17 cellular contexts compared by ENCODE assay signal in the genomic region with DNA sequence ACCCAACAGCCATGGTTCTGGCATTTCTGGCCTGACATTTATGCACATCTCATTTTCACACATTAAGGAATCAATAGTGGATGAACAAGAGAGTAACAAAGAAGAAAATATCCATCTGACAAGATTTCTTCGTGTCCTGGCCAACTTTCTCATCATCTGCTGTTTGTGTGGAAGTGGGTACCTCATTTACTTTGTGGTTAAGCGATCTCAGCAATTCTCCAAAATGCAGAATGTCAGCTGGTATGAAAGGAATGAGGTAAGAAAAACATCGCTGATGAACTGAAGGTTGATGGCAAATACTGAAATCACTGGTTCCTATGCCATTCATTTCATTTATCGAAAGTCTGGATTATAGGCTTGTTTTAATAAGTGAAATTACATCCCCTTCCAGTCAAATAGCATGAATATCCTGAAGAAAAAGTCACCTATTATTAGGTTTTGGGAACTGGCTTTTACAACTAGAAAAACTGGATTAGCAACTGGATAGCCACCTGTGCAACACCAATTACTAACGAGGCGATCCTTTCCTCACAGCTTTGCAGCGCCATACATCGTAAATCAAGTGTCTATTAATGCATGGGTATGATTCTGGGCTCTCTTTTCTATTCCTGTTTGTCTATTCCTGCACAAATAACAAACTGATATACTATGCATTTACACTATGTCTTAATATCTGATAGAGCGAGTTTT. TPM values are rescaled to one million over a fixed set of nuclear protein-coding genes. Genes with fewer than 3 reads are reported as not detected.
DNase-seq lines count a peak whose midpoint lies in the region.
"Had no signal": no experiment of that assay in that cellular context is flagged by ENCODE, and none has a peak within 500 bp of the region (broad histone marks: within the 10 kb centered on the region; RNA-seq: fewer than 3 reads in every experiment).

No MANE protein-coding gene starts in this region.

- no peak overlapping the region for H3K4me2 ChIP-seq in mesenchymal stem cell (ENCODE audit: low read length, poor library complexity, severe bottlenecking)

- H2AK5ac ChIP-seq in mesenchymal stem cell (ENCODE audit: low read length, severe bottlenecking) = no peak overlapping the region

- no peak overlapping the region for H2AFZ ChIP-seq in mesenchymal stem cell (ENCODE audit: low read depth, low read length)

- H3K4me1 Mint-ChIP-seq in activated T-helper 1 cell treated with anti-CD3 and anti-CD28 coated beads, Interleukin-12 subunit alpha, Interleukin-12 subunit beta, Interleukin-2, Interleukin-4 antibody, amounts not matched to agents 30 ng/mL and 10 ng/mL and 1 ng/mL, durations not matched to agents 14 hours and 24 hours and 36 hours (ENCODE audit: low read depth) = no peaks in the 10 kb centered on the region
- H3K4me1 Mint-ChIP-seq: activated naive CD8-positive, alpha-beta T cell treated with anti-CD3 and anti-CD28 coated beads for 36 hours; CD8-positive, alpha-beta memory T cell; naive thymus-derived CD8-positive, alpha-beta T cell had no signal

- H2BK15ac ChIP-seq in mesenchymal stem cell (ENCODE audit: low read depth, poor library complexity, severe bottlenecking) = no peak overlapping the region

- no peaks in the 10 kb centered on the region for H3K79me1 ChIP-seq in mesenchymal stem cell (replicated peaks; ENCODE audit: low read length, poor library complexity, severe bottlenecking)

- H3K4ac ChIP-seq in mesenchymal stem cell (ENCODE audit: low read depth in 1 of 2, low read length in 2 of 2) = no peak overlapping the region

- no peak overlapping the region for H3K23ac ChIP-seq in mesenchymal stem cell (ENCODE audit: low read length in 2 of 2)

- peaks cover 14% of the 10 kb centered on the region for H3K27me3 Mint-ChIP-seq in activated T-helper 1 cell treated with anti-CD3 and anti-CD28 coated beads, Interleukin-12 subunit alpha, Interleukin-12 subunit beta, Interleukin-2, Interleukin-4 antibody, amounts not matched to agents 30 ng/mL and 10 ng/mL and 1 ng/mL, durations not matched to agents 14 hours and 24 hours and 36 hours (ENCODE audit: insufficient read depth)

- H3K4me3 Mint-ChIP-seq in activated T-helper 1 cell treated with anti-CD3 and anti-CD28 coated beads, Interleukin-12 subunit alpha, Interleukin-12 subunit beta, Interleukin-2, Interleukin-4 antibody, amounts not matched to agents 30 ng/mL and 10 ng/mL and 1 ng/mL, durations not matched to agents 14 hours and 24 hours and 36 hours = no peak overlapping the region
- H3K4me3 Mint-ChIP-seq: activated naive CD8-positive, alpha-beta T cell treated with anti-CD3 and anti-CD28 coated beads for 36 hours; CD8-positive, alpha-beta memory T cell; HFFc6; naive thymus-derived CD8-positive, alpha-beta T cell had no signal

- H3K36me3 ChIP-seq in adipocyte (ENCODE audit: control insufficient read depth, insufficient read depth, low read length, severe bottlenecking) = no peaks in the 10 kb centered on the region
- H3K36me3 ChIP-seq in mesenchymal stem cell (ENCODE audit: control insufficient read depth in 1 of 2, insufficient read depth in 2 of 2, low read depth in 1 of 2, low read length in 2 of 2) = no peaks in the 10 kb centered on the region
- H3K36me3 ChIP-seq: upper lobe of right lung had no signal

- H2BK12ac ChIP-seq in mesenchymal stem cell (ENCODE audit: low read length in 2 of 2) = no peak overlapping the region

- H3K4me3 ChIP-seq in adipocyte (ENCODE audit: low read length) (no peak overlapping the region), mesenchymal stem cell (ENCODE audit: insufficient read depth in 1 of 2, low read depth in 1 of 2, low read length in 2 of 2) (no peak overlapping the region)
- H3K4me3 ChIP-seq: upper lobe of right lung had no signal

- intact Hi-C loops in activated T-helper 1 cell treated with anti-CD3 and anti-CD28 coated beads, Interleukin-12 subunit alpha, Interleukin-12 subunit beta, Interleukin-2, Interleukin-4 antibody, amounts not matched to agents 30 ng/mL and 10 ng/mL and 1 ng/mL, durations not matched to agents 14 hours and 24 hours and 36 hours (cut with micrococcal nuclease) = no loop called here

- no peak overlapping the region for H2BK120ac ChIP-seq in mesenchymal stem cell (ENCODE audit: low read depth, low read length)

- H3K4me1 ChIP-seq in adipocyte (ENCODE audit: control insufficient read depth, insufficient read depth, low read length) (peaks cover 5% of the 10 kb centered on the region), mesenchymal stem cell (ENCODE audit: control insufficient read depth, insufficient read depth, low read depth, low read length) (peaks cover 4% of the 10 kb centered on the region)
- H3K4me1 ChIP-seq: upper lobe of right lung had no signal

- peak overlapping the region; percentile 30 for H3K27ac ChIP-seq in mesenchymal stem cell (ENCODE audit: low read length, poor library complexity, severe bottlenecking)
- H3K27ac ChIP-seq: HL-60, upper lobe of right lung had no signal

- H4K8ac ChIP-seq in mesenchymal stem cell (ENCODE audit: low read length) = no peak overlapping the region

- DNase-seq in DMS53 (lab: John Stamatoyannopoulos, UW) = peak; percentile 33
- no peak for DNase-seq in DMS53 treated with DMSO at 0.1 percent for 48 hours (lab: John Stamatoyannopoulos, UW; ENCODE audit: unreplicated experiment)
- peak; percentile 47 for DNase-seq in NCI-H1105 treated with DMSO at 0.1 percent for 48 hours (lab: John Stamatoyannopoulos, UW)
- peak; percentile 52 for DNase-seq in adipocyte (ENCODE audit: low read depth)
- DNase-seq in mesenchymal stem cell = no peak
- no peak for DNase-seq in ureter (ENCODE audit: low spot score)
- DNase-seq in activated T-helper 1 cell treated with anti-CD3 and anti-CD28 coated beads, Interleukin-12 subunit alpha, Interleukin-12 subunit beta, Interleukin-2, Interleukin-4 antibody, amounts not matched to agents 30 ng/mL and 10 ng/mL and 1 ng/mL, durations not matched to agents 14 hours and 24 hours and 36 hours (ENCODE audit: low spot score) = no peak
- DNase-seq in NCI-H2081 (lab: John Stamatoyannopoulos, UW) = no peak
- DNase-seq: activated naive CD8-positive, alpha-beta T cell treated with anti-CD3 and anti-CD28 coated beads for 36 hours; CD8-positive, alpha-beta memory T cell; HFFc6; left colon; naive thymus-derived CD8-positive, alpha-beta T cell; NCI-H345; right cardiac atrium; upper lobe of right lung had no signal

- no peaks in the 10 kb centered on the region for H3K27me3 ChIP-seq in adipocyte (replicated peaks; ENCODE audit: control insufficient read depth, insufficient read depth, low read length)
- H3K27me3 ChIP-seq in mesenchymal stem cell (ENCODE audit: control insufficient read depth in 1 of 2, insufficient read depth in 1 of 2, low read length in 2 of 2) = no peaks in the 10 kb centered on the region
- H3K27me3 ChIP-seq: upper lobe of right lung had no signal

- no peak overlapping the region for H4K91ac ChIP-seq in mesenchymal stem cell (ENCODE audit: low read length)

- H3K9ac ChIP-seq in adipocyte (ENCODE audit: low read length) (no peak overlapping the region), mesenchymal stem cell (ENCODE audit: low read length) (no peak overlapping the region)

- peaks cover 21% of the 10 kb centered on the region for H3K9me3 Mint-ChIP-seq in activated T-helper 1 cell treated with anti-CD3 and anti-CD28 coated beads, Interleukin-12 subunit alpha, Interleukin-12 subunit beta, Interleukin-2, Interleukin-4 antibody, amounts not matched to agents 30 ng/mL and 10 ng/mL and 1 ng/mL, durations not matched to agents 14 hours and 24 hours and 36 hours

- peaks cover under 1% of the 10 kb centered on the region for H3K36me3 Mint-ChIP-seq in activated T-helper 1 cell treated with anti-CD3 and anti-CD28 coated beads, Interleukin-12 subunit alpha, Interleukin-12 subunit beta, Interleukin-2, Interleukin-4 antibody, amounts not matched to agents 30 ng/mL and 10 ng/mL and 1 ng/mL, durations not matched to agents 14 hours and 24 hours and 36 hours (ENCODE audit: low read depth)
- H3K36me3 Mint-ChIP-seq: activated naive CD8-positive, alpha-beta T cell treated with anti-CD3 and anti-CD28 coated beads for 36 hours had no signal

- H2BK5ac ChIP-seq in mesenchymal stem cell (ENCODE audit: low read depth, low read length, poor library complexity, severe bottlenecking) = no peak overlapping the region

- H3K18ac ChIP-seq in mesenchymal stem cell (ENCODE audit: low read depth in 1 of 2, low read length in 2 of 2) = no peak overlapping the region

- H3K14ac ChIP-seq in mesenchymal stem cell (ENCODE audit: low read length in 2 of 2) = no peak overlapping the region

- 93% methylated on average over 4 of the region's 9 CpGs for WGBS in mesenchymal stem cell

- no peak overlapping the region for H3K27ac Mint-ChIP-seq in activated T-helper 1 cell treated with anti-CD3 and anti-CD28 coated beads, Interleukin-12 subunit alpha, Interleukin-12 subunit beta, Interleukin-2, Interleukin-4 antibody, amounts not matched to agents 30 ng/mL and 10 ng/mL and 1 ng/mL, durations not matched to agents 14 hours and 24 hours and 36 hours
- H3K27ac Mint-ChIP-seq: activated naive CD8-positive, alpha-beta T cell treated with anti-CD3 and anti-CD28 coated beads for 36 hours; HFFc6 had no signal

- H3K9me3 ChIP-seq in adipocyte (ENCODE audit: control insufficient read depth, low read length) (peaks cover 26% of the 10 kb centered on the region), mesenchymal stem cell (ENCODE audit: control insufficient read depth, low read length) (peaks cover 21% of the 10 kb centered on the region)

RNA-seq across cellular contexts. Expression of a gene that starts 50.2 kb away (rescaled TPM):
- polyA plus RNA-seq in mesenchymal stem cell (2013, experiment 1 of 2) = 94.9 TPM
- 91.1 TPM for polyA plus RNA-seq in mesenchymal stem cell (2013, experiment 2 of 2)
- total RNA-seq in ureter = 179 TPM
- total RNA-seq in activated T-helper 1 cell treated with anti-CD3 and anti-CD28 coated beads, Interleukin-12 subunit alpha, Interleukin-12 subunit beta, Interleukin-2, Interleukin-4 antibody, amounts not matched to agents 30 ng/mL and 10 ng/mL and 1 ng/mL, durations not matched to agents 14 hours and 24 hours and 36 hours = 863 and 897 TPM in 2 replicates

Comparison
In these comparisons a context has a peak if more than half of its experiments do, and no peak if none do; other contexts are left out.
1. DNase-seq: peak in DMS53 (single experiment), NCI-H1105 treated with DMSO at 0.1 percent for 48 hours (single experiment) and adipocyte (single experiment); none in DMS53 treated with DMSO at 0.1 percent for 48 hours (single experiment), mesenchymal stem cell (single experiment), ureter (single experiment), activated T-helper 1 cell treated with anti-CD3 and anti-CD28 coated beads, Interleukin-12 subunit alpha, Interleukin-12 subunit beta, Interleukin-2, Interleukin-4 antibody, amounts not matched to agents 30 ng/mL and 10 ng/mL and 1 ng/mL, durations not matched to agents 14 hours and 24 hours and 36 hours (single experiment) and NCI-H2081 (0 of 2).